8 cellular contexts compared by ENCODE assay signal in the genomic region with DNA sequence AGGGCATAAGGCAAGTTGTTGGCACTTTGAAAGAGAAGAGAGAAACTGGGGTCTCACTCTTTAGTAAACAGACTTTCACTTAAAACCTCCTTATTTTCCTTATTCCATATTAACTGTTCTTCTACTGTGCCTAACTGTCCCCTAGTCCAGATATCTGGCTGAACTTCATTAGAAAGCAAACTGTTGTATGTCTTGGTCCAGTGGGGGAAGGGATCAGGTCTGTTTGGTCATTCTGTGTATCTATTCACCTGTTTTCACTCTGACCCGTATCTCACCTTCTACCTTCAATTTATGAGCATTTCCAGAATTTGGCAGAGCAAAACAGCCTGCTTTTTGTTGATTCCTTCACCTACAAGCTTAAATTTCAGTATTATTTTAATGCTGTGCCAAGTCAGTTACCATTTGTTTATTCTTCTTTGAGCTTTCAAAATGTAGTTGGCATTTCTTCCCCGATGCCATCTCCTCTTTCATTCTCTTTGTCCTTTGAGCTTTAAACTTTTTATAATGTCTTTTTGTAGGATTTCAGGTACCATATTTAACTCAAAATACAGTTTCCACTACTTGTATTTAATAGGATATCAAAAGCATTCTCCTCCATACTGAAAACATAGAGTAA.
"Had no signal": no experiment of that assay in that cellular context is flagged by ENCODE, and none has a peak within 500 bp of the region (broad histone marks: within the 10 kb centered on the region; RNA-seq: fewer than 3 reads in every experiment).

No MANE protein-coding gene starts in this region.

- H3K27me3 Mint-ChIP-seq: IgD-negative memory B cell had no signal

- H3K27ac Mint-ChIP-seq: HFFc6, IgD-negative memory B cell had no signal

- H3K4me1 ChIP-seq: HAP-1 had no signal

- H3K4me3 ChIP-seq: GM23248, HAP-1 had no signal

- H2AFZ ChIP-seq: GM23248 had no signal

- H3K4me3 Mint-ChIP-seq: HFFc6, IgD-negative memory B cell had no signal

- H3K36me3 ChIP-seq: HAP-1 had no signal

- H3K36me3 Mint-ChIP-seq: IgD-negative memory B cell had no signal

- H3K27ac ChIP-seq: GM23248, HL-60 had no signal

- H3K9ac ChIP-seq: GM23248 had no signal

- H3K4me1 Mint-ChIP-seq: IgD-negative memory B cell had no signal

- DNase-seq: GM23248, GOT3, H7, HFFc6 had no signal

- H3K9me3 ChIP-seq: HAP-1 had no signal

- ATAC-seq: HCT116 had no signal

- H3K9me3 Mint-ChIP-seq: HFFc6 had no signal
